In genomic region chr4:38983756-38984647, GRCh38 we compare ENCODE assay signal across 12 cellular contexts. TPM values are rescaled to one million over a fixed set of nuclear protein-coding genes. Genes with fewer than 3 reads are reported as not detected.
DNase-seq lines count a peak whose midpoint lies in the region; ATAC-seq, FAIRE-seq and TF ChIP-seq lines count a peak whose summit lies in the region.
"Had no signal": no experiment of that assay in that cellular context is flagged by ENCODE, and none has a peak within 500 bp of the region (broad histone marks: within the 10 kb centered on the region; RNA-seq: fewer than 3 reads in every experiment).

No MANE protein-coding gene starts in this region.

- H2AFZ ChIP-seq in GM23338 (peak overlapping the region; percentile 64; the same call in 1 of the 2 replicates), astrocyte (ENCODE audit: low read depth, low read length) (peak overlapping the region; percentile 57)

- WGBS in mesodermal cell (ENCODE audit: insufficient coverage in 2 of 2), 2 experiments: 69 to 79% methylated on average over 4 to 7 of the region's 12 CpGs
- whole genome bisulfite sequencing in heart left ventricle, 4 donors: 59 to 64% (median 61%) methylated on average over 12 of the region's 12 CpGs

- H3K9me3 ChIP-seq in astrocyte (ENCODE audit: insufficient read depth, low read depth, low read length): no peaks in the 10 kb centered on the region
- no peaks in the 10 kb centered on the region for H3K9me3 ChIP-seq in mesodermal cell (ENCODE audit: control insufficient read depth, low read length)
- no peaks in the 10 kb centered on the region for H3K9me3 ChIP-seq in heart left ventricle
- no peaks in the 10 kb centered on the region for H3K9me3 ChIP-seq in upper lobe of right lung

- H3F3A ChIP-seq in GM23338 (replicated peaks; ENCODE audit: low read depth): no peaks in the 10 kb centered on the region

- no peaks in the 10 kb centered on the region for H3K79me2 ChIP-seq in GM23338 (replicated peaks; ENCODE audit: insufficient read depth)
- H3K79me2 ChIP-seq in astrocyte (ENCODE audit: insufficient read depth, low read length): no peaks in the 10 kb centered on the region

- H3K27me3 Mint-ChIP-seq in GM23338 (ENCODE audit: insufficient read depth, low read depth, poor library complexity) (peaks cover 7% of the 10 kb centered on the region), astrocyte (ENCODE audit: low read depth, unreplicated experiment) (no peaks in the 10 kb centered on the region)
- H3K27me3 Mint-ChIP-seq: type B pancreatic cell had no signal

- intact Hi-C loops in heart left ventricle (cut with DNase I): no loop called here
- intact Hi-C loops in upper lobe of right lung (cut with DNase I): no loop called here

- H3K27me3 ChIP-seq in GM23338 (ENCODE audit: insufficient read depth) (no peaks in the 10 kb centered on the region), astrocyte (ENCODE audit: insufficient read depth, low read length) (no peaks in the 10 kb centered on the region), heart left ventricle (no peaks in the 10 kb centered on the region), upper lobe of right lung (no peaks in the 10 kb centered on the region)

- TF ChIP-seq CTCF in AG09309 (IDR thresholded peaks at IDR 0.05; ENCODE audit: control insufficient read depth, insufficient read depth, low read depth, low read length, missing control alignments) (no peak), GM23338 (conservative IDR thresholded peaks at IDR 0.05; ENCODE audit: low read depth in 2 of 2) (no peak), astrocyte (IDR thresholded peaks at IDR 0.05; ENCODE audit: insufficient read depth, low read depth, low read length) (no peak), heart left ventricle (IDR thresholded peaks at IDR 0.05) (no peak), upper lobe of right lung (IDR thresholded peaks at IDR 0.05) (no peak)

- H3K36me3 ChIP-seq in GM23338 (ENCODE audit: insufficient read depth): no peaks in the 10 kb centered on the region
- no peaks in the 10 kb centered on the region for H3K36me3 ChIP-seq in astrocyte (ENCODE audit: insufficient read depth, low read length)
- no peaks in the 10 kb centered on the region for H3K36me3 ChIP-seq in mesodermal cell (ENCODE audit: control insufficient read depth, insufficient read depth, low read length)
- H3K36me3 ChIP-seq in heart left ventricle: no peaks in the 10 kb centered on the region
- H3K36me3 ChIP-seq in upper lobe of right lung: no peaks in the 10 kb centered on the region

- H3K27ac ChIP-seq in GM23338 (ENCODE audit: low read depth): no peak overlapping the region
- no peak overlapping the region for H3K27ac ChIP-seq in astrocyte (ENCODE audit: low read depth, low read length)
- H3K27ac ChIP-seq in mesodermal cell (ENCODE audit: low read depth, low read length, severe bottlenecking): peak overlapping the region; percentile 75
- no peak overlapping the region for H3K27ac ChIP-seq in heart left ventricle
- H3K27ac ChIP-seq in upper lobe of right lung: no peak overlapping the region
- H3K27ac ChIP-seq: coronary artery had no signal

- H4K20me1 ChIP-seq in GM23338 (replicated peaks; ENCODE audit: insufficient read depth): no peaks in the 10 kb centered on the region
- H4K20me1 ChIP-seq in astrocyte (ENCODE audit: insufficient read depth, low read length): no peaks in the 10 kb centered on the region

- no peak overlapping the region for H3K4me3 Mint-ChIP-seq in GM23338
- H3K4me3 Mint-ChIP-seq in astrocyte (ENCODE audit: unreplicated experiment): peak overlapping the region; percentile 58
- H3K4me3 Mint-ChIP-seq: type B pancreatic cell had no signal

- H3K4me2 ChIP-seq in GM23338: no peak overlapping the region
- peak overlapping the region; percentile 46 for H3K4me2 ChIP-seq in astrocyte (ENCODE audit: low read length)

- H3K4me1 Mint-ChIP-seq in GM23338 (peaks cover 14% of the 10 kb centered on the region), astrocyte (ENCODE audit: low read depth, unreplicated experiment) (peaks cover 34% of the 10 kb centered on the region)

- TF ChIP-seq POLR2A in heart left ventricle (IDR thresholded peaks at IDR 0.05): no peak

- ATAC-seq in GM23338 (no peak), heart left ventricle (no peak), HG03442 (IDR thresholded peaks at IDR 0.05; ENCODE audit: unreplicated experiment) (no peak), upper lobe of right lung (no peak)

- no peaks in the 10 kb centered on the region for H3K9me2 ChIP-seq in GM23338 (ENCODE audit: insufficient read depth)

- FAIRE-seq in astrocyte (lab: Jason Lieb, UNC): no peak

- DNase-seq in AG09309 (ENCODE audit: low read depth) (peak; percentile 32), GM23338 (ENCODE audit: low spot score) (no peak), astrocyte (ENCODE audit: low read depth) (peak; percentile 73), heart left ventricle (no peak), SIG-M5 treated with dmso at 0.1 percent for 504 hours (lab: John Stamatoyannopoulos, UW; ENCODE audit: unreplicated experiment) (no peak), upper lobe of right lung (no peak)
- DNase-seq: H7, NCI-H187 had no signal

- no peaks in the 10 kb centered on the region for H3K9me3 Mint-ChIP-seq in GM23338
- H3K9me3 Mint-ChIP-seq in astrocyte (ENCODE audit: unreplicated experiment): no peaks in the 10 kb centered on the region
- H3K9me3 Mint-ChIP-seq: type B pancreatic cell had no signal

- no peaks in the 10 kb centered on the region for H3K36me3 Mint-ChIP-seq in GM23338 (ENCODE audit: low read depth)
- H3K36me3 Mint-ChIP-seq in astrocyte (ENCODE audit: low read depth, unreplicated experiment): no peaks in the 10 kb centered on the region
- H3K36me3 Mint-ChIP-seq: type B pancreatic cell had no signal

- H3K9ac ChIP-seq in astrocyte (ENCODE audit: low read length): no peak overlapping the region

- no peak overlapping the region for H3K4me3 ChIP-seq in AG09309 (ENCODE audit: control insufficient read depth, low read depth, low read length)
- H3K4me3 ChIP-seq in GM23338: no peak overlapping the region
- H3K4me3 ChIP-seq in astrocyte (ENCODE audit: insufficient read depth, low read depth, low read length): no peak overlapping the region
- H3K4me3 ChIP-seq in mesodermal cell (ENCODE audit: extremely low read depth, insufficient read depth, low read length, poor library complexity, severe bottlenecking): no peak overlapping the region
- H3K4me3 ChIP-seq in heart left ventricle: no peak overlapping the region
- H3K4me3 ChIP-seq in upper lobe of right lung: no peak overlapping the region
- H3K4me3 ChIP-seq: coronary artery had no signal

- H3K4me1 ChIP-seq in GM23338 (ENCODE audit: insufficient read depth) (no peaks in the 10 kb centered on the region; the same call in 1 of the 2 replicates), astrocyte (ENCODE audit: insufficient read depth, low read length) (peaks cover 21% of the 10 kb centered on the region), mesodermal cell (ENCODE audit: control insufficient read depth, insufficient read depth, low read length, poor library complexity, severe bottlenecking) (peaks cover 24% of the 10 kb centered on the region), heart left ventricle (peaks cover 0 to 10% (median 1%) of the 10 kb centered on the region in 12 donors), upper lobe of right lung (peaks cover 7% of the 10 kb centered on the region)

- H3K27ac Mint-ChIP-seq in GM23338 (no peak overlapping the region; the same call in 1 of the 2 replicates), astrocyte (ENCODE audit: unreplicated experiment) (peak overlapping the region; percentile 45)
- H3K27ac Mint-ChIP-seq: type B pancreatic cell had no signal

TF ChIP-seq in GM23338, 12 proteins besides CTCF, POLR2A, EP300 and RAD21 (continues in another document):
- no peak for TF ChIP-seq STAT1 (IDR thresholded peaks at IDR 0.05; ENCODE audit: unreplicated experiment)
- TF ChIP-seq POLR2AphosphoS5 (IDR thresholded peaks at IDR 0.05; ENCODE audit: low read depth): no peak
- TF ChIP-seq EZH2 (IDR thresholded peaks at IDR 0.05; ENCODE audit: low read depth, unreplicated experiment): no peak
- no peak for TF ChIP-seq REST (IDR thresholded peaks at IDR 0.05; ENCODE audit: unreplicated experiment)
- TF ChIP-seq EZH2phosphoT487 (IDR thresholded peaks at IDR 0.05; ENCODE audit: unreplicated experiment): no peak
- TF ChIP-seq ZNF114 (CRISPR knock-in tag; IDR thresholded peaks at IDR 0.05): no peak
- no peak for TF ChIP-seq ZNF331 (CRISPR knock-in tag; IDR thresholded peaks at IDR 0.05; ENCODE audit: low read depth)

RNA-seq across cellular contexts. Expression of gene TMEM156, which starts 48.2 kb away (rescaled TPM):
- total RNA-seq in GM23338 (2014; rRNA removed; shearing (Covaris generic)): not detected in 2 replicates
- polyA plus RNA-seq in GM23338 (2016; fragmentation: Nextera tagmentation; extraction: Ambion mirVana) (not detected in 2 replicates), heart left ventricle (under 1 TPM in 1 of 2 donors, not detected in 1; 0.06 TPM)
- total RNA-seq in astrocyte (0.59 and 1.1 TPM in 2 replicates), heart left ventricle (1 to 10 TPM in 1 of 9 donors, under 1 TPM in 1, not detected in 7; 0.14 to 2.3 TPM), upper lobe of right lung (1.2 TPM)
- polyA plus RNA-seq in mesodermal cell (2013, experiment 1 of 2): 1.2 TPM
- polyA plus RNA-seq in mesodermal cell (2013, experiment 2 of 2): 1.3 TPM
- total RNA-seq: H7 had no signal

Comparison
In these comparisons a context has a peak if more than half of its experiments do, and no peak if none do; other contexts are left out.
1. DNase-seq: peak in AG09309 (single experiment) and astrocyte (single experiment); none in GM23338 (single experiment), heart left ventricle (0 of 5), SIG-M5 treated with dmso at 0.1 percent for 504 hours (single experiment) and upper lobe of right lung (single experiment).